ENCODE assay signal across 8 cellular contexts in the genomic region with DNA sequence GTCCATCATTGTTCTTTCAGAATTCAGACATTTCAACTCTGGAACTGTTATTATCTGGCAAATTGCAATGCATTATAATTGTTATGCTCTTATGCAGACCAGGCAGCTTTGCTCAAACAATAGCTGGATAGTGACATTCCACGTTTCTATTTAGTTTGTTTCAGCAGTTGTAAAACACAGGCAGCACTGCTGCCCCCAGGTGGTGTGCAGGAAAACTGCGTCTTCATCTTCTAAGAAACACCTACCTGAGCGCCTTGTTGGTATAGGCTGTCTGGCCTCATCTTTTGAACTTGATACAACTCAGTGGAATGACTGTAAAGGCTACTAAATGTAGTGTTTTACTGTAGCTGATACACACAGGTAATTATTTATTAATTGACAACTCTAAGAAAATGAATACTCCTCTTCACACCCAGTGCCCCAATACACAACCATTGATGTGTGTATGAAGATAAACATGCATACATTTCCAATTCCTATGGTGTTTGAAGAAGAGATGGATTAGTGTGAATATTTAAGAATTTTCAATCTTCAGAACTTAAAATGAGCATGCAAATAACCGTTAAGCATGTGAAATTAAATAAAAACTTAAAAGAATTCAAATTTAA.
DNase-seq lines count a peak whose midpoint lies in the region; ATAC-seq, FAIRE-seq and TF ChIP-seq lines count a peak whose summit lies in the region.

No MANE protein-coding gene starts in this region.

- H3K4ac ChIP-seq in IMR-90 (ENCODE audit: low read depth, low read length) = no peak overlapping the region

- no peak overlapping the region for H4K5ac ChIP-seq in IMR-90 (ENCODE audit: low read depth, low read length)

- H3K27ac ChIP-seq in IMR-90 (ENCODE audit: insufficient read depth, low read length) (no peak overlapping the region), parathyroid adenoma (no peak overlapping the region)

- H3K4me1 ChIP-seq in IMR-90 (ENCODE audit: control insufficient read depth, insufficient read depth, low read length) (no peaks in the 10 kb centered on the region), parathyroid adenoma (peaks cover 18% of the 10 kb centered on the region)

- WGBS in IMR-90 (ENCODE audit: extremely low coverage in 2 of 2, insufficient read length in 1 of 2), 2 experiments = 0% methylated on average over 1 of the region's 4 CpGs; no CpG with 5 or more reads in 1 of the 2 experiments

- intact Hi-C loops in IMR-90 (cut with micrococcal nuclease) = no loop called here

- no peaks in the 10 kb centered on the region for H3K27me3 ChIP-seq in IMR-90 (ENCODE audit: control insufficient read depth, insufficient read depth, low read length)
- H3K27me3 ChIP-seq in bronchial epithelial cell (ENCODE audit: control insufficient read depth, insufficient read depth, low read length) = no peaks in the 10 kb centered on the region
- no peaks in the 10 kb centered on the region for H3K27me3 ChIP-seq in parathyroid adenoma (ENCODE audit: control insufficient read depth, insufficient read depth, low read length)

- H4K91ac ChIP-seq in IMR-90 (ENCODE audit: insufficient read depth, low read depth, low read length) = no peak overlapping the region

- FAIRE-seq in bronchial epithelial cell (lab: Jason Lieb, UNC) = no peak
- FAIRE-seq in HTR-8/SVneo (lab: Jason Lieb, UNC) = no peak

- in situ Hi-C loops in IMR-90 (cut with MboI; ENCODE audit: low sequenced_read_pairs) = no loop called here

- H3K4me2 ChIP-seq in IMR-90 (ENCODE audit: low read depth, low read length) = no peak overlapping the region
- H3K4me2 ChIP-seq in parathyroid adenoma (ENCODE audit: low read length) = no peak overlapping the region

- H2AFZ ChIP-seq in IMR-90 (replicated peaks; ENCODE audit: low read length, poor library complexity) = no peak overlapping the region
- H2AFZ ChIP-seq in parathyroid adenoma = no peak overlapping the region

- TF ChIP-seq CTCF in IMR-90 (conservative IDR thresholded peaks at IDR 0.05; ENCODE audit: low read depth, low read length) (peak; percentile 27), bronchial epithelial cell (IDR thresholded peaks at IDR 0.05; ENCODE audit: insufficient read depth, low read length, severe bottlenecking) (peak; percentile 69), parathyroid adenoma (IDR thresholded peaks at IDR 0.05) (peak; percentile 45)

- dilution Hi-C loops in IMR-90 (cut with HindIII; ENCODE audit: low sequenced_read_pairs, unreplicated experiment) = no loop called here

- no peak overlapping the region for H3K23ac ChIP-seq in IMR-90 (ENCODE audit: low read depth, low read length)

- DNase-seq in NCI-H2081 (lab: John Stamatoyannopoulos, UW) = peak; percentile 30 to 43
- DNase-seq in NCI-H2081 treated with DMSO at 0.1 percent for 48 hours (lab: John Stamatoyannopoulos, UW) = no peak
- no peak for DNase-seq in IMR-90
- peak; percentile 25 for DNase-seq in bronchial epithelial cell (ENCODE audit: low read depth)
- no peak for DNase-seq in HTR-8/SVneo (ENCODE audit: insufficient read length, low spot score)
- DNase-seq in dedifferentiated amniotic fluid mesenchymal stem cell (ENCODE audit: extremely low spot score) = no peak

- no peak overlapping the region for H3K56ac ChIP-seq in IMR-90 (ENCODE audit: extremely low read depth, insufficient read depth, low read length)

- no peak overlapping the region for H2AK5ac ChIP-seq in IMR-90 (ENCODE audit: low read depth, low read length)

- H3K36me3 ChIP-seq in IMR-90 (ENCODE audit: control insufficient read depth, insufficient read depth, low read length) (no peaks in the 10 kb centered on the region), bronchial epithelial cell (ENCODE audit: control insufficient read depth, insufficient read depth, low read length) (no peaks in the 10 kb centered on the region), parathyroid adenoma (ENCODE audit: control insufficient read depth, insufficient read depth, low read length) (no peaks in the 10 kb centered on the region)

- no peaks in the 10 kb centered on the region for H3K79me1 ChIP-seq in IMR-90 (ENCODE audit: low read depth in 1 of 2, low read length in 2 of 2)

- H3K79me2 ChIP-seq in parathyroid adenoma = no peaks in the 10 kb centered on the region

- H3K9me3 ChIP-seq in IMR-90 (ENCODE audit: control insufficient read depth, insufficient read depth, low read length) (no peaks in the 10 kb centered on the region), parathyroid adenoma (ENCODE audit: control insufficient read depth, low read length) (no peaks in the 10 kb centered on the region)

- CTCF ChIA-PET in IMR-90 (lab: Yijun Ruan, JAX) = interaction anchor here (0.7 kb wide), 1 partner anchor 25 kb away, joined by 3 read pairs; no protein-coding TSS in a partner anchor

- H4K8ac ChIP-seq in IMR-90 (ENCODE audit: low read depth in 2 of 2, low read length in 2 of 2) = no peak overlapping the region

- no peak overlapping the region for H2BK20ac ChIP-seq in IMR-90 (ENCODE audit: low read depth, low read length)

- ATAC-seq in IMR-90 (ENCODE audit: low read depth) (no peak), HG03095 (IDR thresholded peaks at IDR 0.05; ENCODE audit: unreplicated experiment) (no peak)

- H2AK9ac ChIP-seq in IMR-90 (replicated peaks; ENCODE audit: low read depth, low read length, poor library complexity) = no peak overlapping the region

- BruUV-seq in IMR-90 (replicated peaks; lab: Mats Ljungman, UMichigan) = no TSS peak

- H3K9me1 ChIP-seq in IMR-90 (ENCODE audit: insufficient read depth, low read length) = no peaks in the 10 kb centered on the region

- no peak overlapping the region for H2BK15ac ChIP-seq in IMR-90 (ENCODE audit: low read depth, low read length)

- H3K14ac ChIP-seq in IMR-90 (replicated peaks; ENCODE audit: low read depth, low read length) = no peak overlapping the region

- H3K4me3 ChIP-seq in IMR-90 (ENCODE audit: insufficient read depth, low read depth, low read length) (no peak overlapping the region), bronchial epithelial cell (ENCODE audit: low read depth, low read length) (no peak overlapping the region), parathyroid adenoma (ENCODE audit: low read depth, low read length) (no peak overlapping the region)

- no peak overlapping the region for H2BK5ac ChIP-seq in IMR-90 (ENCODE audit: low read depth, low read length, poor library complexity, severe bottlenecking)

- TF ChIP-seq RAD21 in IMR-90 (IDR thresholded peaks at IDR 0.05; ENCODE audit: low read length) = no peak

- no peak for TF ChIP-seq POLR2A in IMR-90 (IDR thresholded peaks at IDR 0.05; ENCODE audit: low read depth, low read length)

- H3K9ac ChIP-seq in IMR-90 (ENCODE audit: low read depth, low read length) (no peak overlapping the region), parathyroid adenoma (no peak overlapping the region)

- POLR2A ChIA-PET in IMR-90 (lab: Charles Lee; ENCODE audit: unreplicated experiment) = no interaction called here

- no peak overlapping the region for H3K18ac ChIP-seq in IMR-90 (ENCODE audit: low read depth, low read length)

- no peaks in the 10 kb centered on the region for H4K20me1 ChIP-seq in IMR-90 (ENCODE audit: insufficient read depth, low read length)

- H2BK120ac ChIP-seq in IMR-90 (ENCODE audit: low read depth, low read length) = no peak overlapping the region

TF ChIP-seq in IMR-90, 13 proteins besides CTCF, POLR2A, EP300 and RAD21:
- TF ChIP-seq RFX5 (IDR thresholded peaks at IDR 0.05; ENCODE audit: low read depth, low read length) = no peak
- TF ChIP-seq CEBPB (IDR thresholded peaks at IDR 0.05; ENCODE audit: low read depth, low read length) = no peak
- TF ChIP-seq, protein P1, sequence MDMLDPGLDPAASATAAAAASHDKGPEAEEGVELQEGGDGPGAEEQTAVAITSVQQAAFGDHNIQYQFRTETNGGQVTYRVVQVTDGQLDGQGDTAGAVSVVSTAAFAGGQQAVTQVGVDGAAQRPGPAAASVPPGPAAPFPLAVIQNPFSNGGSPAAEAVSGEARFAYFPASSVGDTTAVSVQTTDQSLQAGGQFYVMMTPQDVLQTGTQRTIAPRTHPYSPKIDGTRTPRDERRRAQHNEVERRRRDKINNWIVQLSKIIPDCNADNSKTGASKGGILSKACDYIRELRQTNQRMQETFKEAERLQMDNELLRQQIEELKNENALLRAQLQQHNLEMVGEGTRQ (IDR thresholded peaks at IDR 0.05; ENCODE audit: low read depth, low read length) = no peak
- TF ChIP-seq MAFK (IDR thresholded peaks at IDR 0.05; ENCODE audit: low read depth, low read length) = no peak
- TF ChIP-seq SMC3 (IDR thresholded peaks at IDR 0.05; ENCODE audit: low read depth, low read length) = no peak
- no peak for TF ChIP-seq BHLHE40 (IDR thresholded peaks at IDR 0.05; ENCODE audit: low read depth, low read length)
- TF ChIP-seq NFE2L2 (IDR thresholded peaks at IDR 0.05; ENCODE audit: low read depth, low read length) = no peak
- TF ChIP-seq MXI1 (IDR thresholded peaks at IDR 0.05; ENCODE audit: borderline replicate concordance, low read depth, low read length) = no peak
- no peak for TF ChIP-seq FOS (IDR thresholded peaks at IDR 0.05; ENCODE audit: low read depth, low read length)
- TF ChIP-seq, protein P2, sequence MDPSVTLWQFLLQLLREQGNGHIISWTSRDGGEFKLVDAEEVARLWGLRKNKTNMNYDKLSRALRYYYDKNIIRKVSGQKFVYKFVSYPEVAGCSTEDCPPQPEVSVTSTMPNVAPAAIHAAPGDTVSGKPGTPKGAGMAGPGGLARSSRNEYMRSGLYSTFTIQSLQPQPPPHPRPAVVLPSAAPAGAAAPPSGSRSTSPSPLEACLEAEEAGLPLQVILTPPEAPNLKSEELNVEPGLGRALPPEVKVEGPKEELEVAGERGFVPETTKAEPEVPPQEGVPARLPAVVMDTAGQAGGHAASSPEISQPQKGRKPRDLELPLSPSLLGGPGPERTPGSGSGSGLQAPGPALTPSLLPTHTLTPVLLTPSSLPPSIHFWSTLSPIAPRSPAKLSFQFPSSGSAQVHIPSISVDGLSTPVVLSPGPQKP (IDR thresholded peaks at IDR 0.05; ENCODE audit: borderline replicate concordance, low read depth, low read length) = no peak
- TF ChIP-seq RCOR1 (IDR thresholded peaks at IDR 0.05; ENCODE audit: insufficient replicate concordance, low read length) = no peak
- no peak for TF ChIP-seq CHD1 (IDR thresholded peaks at IDR 0.05; ENCODE audit: low read depth, low read length)

Comparison
In these comparisons a context has a peak if more than half of its experiments do, and no peak if none do; other contexts are left out.
1. DNase-seq: peak in NCI-H2081 (2 of 2) and bronchial epithelial cell (single experiment); none in NCI-H2081 treated with DMSO at 0.1 percent for 48 hours (single experiment), IMR-90 (single experiment), HTR-8/SVneo (single experiment) and dedifferentiated amniotic fluid mesenchymal stem cell (single experiment).
2. Peak in every context shown above with its lines, with median percentiles within 50 percentile points of each other: CTCF ChIP-seq.